ENCODE assay signal across 2 cellular contexts in genomic region chr1:31756578-31756977, GRCh38.
TF ChIP-seq lines count a peak whose summit lies in the region.

No MANE protein-coding gene starts in this region.

TF ChIP-seq in K562, 482 proteins besides CTCF, POLR2A, EP300 and RAD21:
- 0 out of 2 replicates have a peak, but pooled peaks have one; percentile 54 for TF ChIP-seq FOXP4 (CRISPR knock-in tag; IDR thresholded peaks at IDR 0.05; ENCODE audit: borderline replicate concordance)
- TF ChIP-seq FOXP1 (CRISPR knock-in tag; IDR thresholded peaks at IDR 0.05): no peak
- TF ChIP-seq ESRRA (IDR thresholded peaks at IDR 0.05; ENCODE audit: borderline replicate concordance, low read depth): peak; percentile 83
- no peak for TF ChIP-seq CAMTA2 (CRISPR knock-in tag; conservative IDR thresholded peaks at IDR 0.05)
- no peak for TF ChIP-seq BCLAF1 (IDR thresholded peaks at IDR 0.05; ENCODE audit: borderline replicate concordance in 1 of 2, control insufficient read depth in 1 of 2, low read depth in 2 of 2, low read length in 1 of 2)

TF ChIP-seq in neural cell, 6 proteins besides CTCF, POLR2A, EP300 and RAD21:
- no peak for TF ChIP-seq TAF1 (IDR thresholded peaks at IDR 0.05; ENCODE audit: low read depth)
- no peak for TF ChIP-seq SMC3 (conservative IDR thresholded peaks at IDR 0.05; ENCODE audit: poor library complexity)
- TF ChIP-seq POLR2AphosphoS5 (IDR thresholded peaks at IDR 0.05): no peak
- TF ChIP-seq MXI1 (conservative IDR thresholded peaks at IDR 0.05; ENCODE audit: poor library complexity, severe bottlenecking): no peak
- no peak for TF ChIP-seq REST (IDR thresholded peaks at IDR 0.05; ENCODE audit: borderline replicate concordance)
- no peak for TF ChIP-seq EZH2 (IDR thresholded peaks at IDR 0.05; ENCODE audit: borderline replicate concordance, insufficient read depth, low read length, poor library complexity, severe bottlenecking)
